9 cellular contexts compared by ENCODE assay signal in genomic region chr1:168470821-168471473, GRCh38.
A peak's percentile ranks its signal among the peaks of the same experiment; 100 is the strongest.
DNase-seq lines count a peak whose midpoint lies in the region; ATAC-seq, FAIRE-seq and TF ChIP-seq lines count a peak whose summit lies in the region.
"Had no signal": no experiment of that assay in that cellular context is flagged by ENCODE, and none has a peak within 500 bp of the region (broad histone marks: within the 10 kb centered on the region; RNA-seq: fewer than 3 reads in every experiment).

No MANE protein-coding gene starts in this region.

- 81 to 84% methylated on average over 2 of the region's 2 CpGs for WGBS in pancreas, 2 donors

- no peaks in the 10 kb centered on the region for H3K9me3 ChIP-seq in pancreas

- peak; percentile 52 for FAIRE-seq in GM18507 (lab: Jason Lieb, UNC)
- no peak for FAIRE-seq in pancreas (lab: Jason Lieb, UNC)
- FAIRE-seq: H1 had no signal

- H3K36me3 ChIP-seq in pancreas = no peaks in the 10 kb centered on the region

- H3K27ac ChIP-seq in pancreas = no peak overlapping the region

- intact Hi-C loops in pancreas (cut with DNase I) = no loop called here

- DNase-seq in GM18507 (ENCODE audit: extremely low spot score, insufficient read length, low read depth) (no peak), NCI-H446 (lab: John Stamatoyannopoulos, UW) (peak; percentile 47 to 76), choroid plexus epithelial cell (ENCODE audit: low read depth) (peak; percentile 68), pancreas (no peak), iPS-NIHi7 (ENCODE audit: extremely low spot score) (no peak), NCI-H510A treated with DMSO at 0.1 percent for 48 hours (lab: John Stamatoyannopoulos, UW) (no peak)

- no peak for TF ChIP-seq CTCF in choroid plexus epithelial cell (conservative IDR thresholded peaks at IDR 0.05; ENCODE audit: low read depth, low read length)
- TF ChIP-seq CTCF in pancreas (IDR thresholded peaks at IDR 0.05) = no peak

- H3K4me3 ChIP-seq in choroid plexus epithelial cell (ENCODE audit: low read depth, low read length) = no peak overlapping the region
- no peak overlapping the region for H3K4me3 ChIP-seq in pancreas

- no peaks in the 10 kb centered on the region for H3K27me3 ChIP-seq in pancreas

- ATAC-seq in pancreas = peak in 3 of 4 donors; percentile 53 to 74 (median 61)
- ATAC-seq in GM19463 (IDR thresholded peaks at IDR 0.05; ENCODE audit: unreplicated experiment) = no peak
- ATAC-seq in GM18858 (IDR thresholded peaks at IDR 0.05; ENCODE audit: unreplicated experiment) = no peak

- H3K4me1 ChIP-seq in pancreas = peaks cover 0 to 17% (median 0%) of the 10 kb centered on the region in 3 donors

Comparison
In these comparisons a context has a peak if more than half of its experiments do, and no peak if none do; other contexts are left out.
1. DNase-seq: peak in NCI-H446 (2 of 2) and choroid plexus epithelial cell (single experiment); none in GM18507 (single experiment), pancreas (0 of 6), iPS-NIHi7 (single experiment) and NCI-H510A treated with DMSO at 0.1 percent for 48 hours (single experiment).
2. ATAC-seq: peak in pancreas (3 of 4); none in GM19463 (single experiment) and GM18858 (single experiment).